In the genomic region with DNA sequence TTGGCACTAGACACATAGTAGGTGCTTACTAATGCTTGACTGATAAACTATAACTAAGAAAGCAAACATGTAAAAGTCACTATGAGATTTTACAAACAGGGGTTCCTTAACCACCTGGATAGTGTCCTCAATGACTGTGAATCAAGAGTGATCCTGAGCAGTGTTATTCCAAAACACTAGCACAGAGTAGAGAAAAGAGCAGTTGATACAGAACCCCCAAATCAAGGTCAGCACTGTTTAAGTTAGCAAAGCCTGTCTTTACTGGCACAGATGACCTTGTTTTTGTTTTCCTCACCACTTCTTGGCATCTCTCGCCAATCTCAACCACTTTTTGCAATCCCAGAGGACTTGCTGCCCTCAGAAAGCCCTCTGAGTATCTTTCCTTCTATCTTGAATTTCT, we compare ENCODE assay signal across 25 cellular contexts.
"Had no signal": no experiment of that assay in that cellular context is flagged by ENCODE, and none has a peak within 500 bp of the region (broad histone marks: within the 10 kb centered on the region; RNA-seq: fewer than 3 reads in every experiment).

No MANE protein-coding gene starts in this region.

- H3K27me3 Mint-ChIP-seq: activated naive CD8-positive, alpha-beta T cell treated with anti-CD3 and anti-CD28 coated beads for 36 hours; activated T-helper 17 cell treated with anti-CD3 and anti-CD28 coated beads, Interleukin-2, amount 50 U/mL, for 72 hours; brain had no signal

- DNase-seq: activated CD4-positive, alpha-beta T cell treated with anti-CD3 and anti-CD28 coated beads, Interleukin-2, amount 10 ng/mL, durations not matched to agents 24 days and 14 days; activated CD4-positive, alpha-beta T cell treated with anti-CD3 and anti-CD28 coated beads, Interleukin-2, amount 50 U/mL, for 4 hours; activated CD8-positive, alpha-beta T cell treated with anti-CD3 and anti-CD28 coated beads for 36 hours; activated effector memory CD4-positive, alpha-beta T cell treated with anti-CD3 and anti-CD28 coated beads, Interleukin-2, amount 50 U/mL, for 16 hours; activated naive CD4-positive, alpha-beta T cell; activated naive CD4-positive, alpha-beta T cell treated with anti-CD3 and anti-CD28 coated beads, Interleukin-2, amount 50 U/mL, for 16 hours; activated naive CD8-positive, alpha-beta T cell treated with anti-CD3 and anti-CD28 coated beads for 36 hours; activated T-cell treated with anti-CD3 and anti-CD28 coated beads, Interleukin-2, amount 50 U/mL, for 1 hour; activated T-cell treated with anti-CD3 and anti-CD28 coated beads, Interleukin-2, amount 50 U/mL, for 72 hours; NCI-H1105; NCI-H1417 treated with DMSO at 0.1 percent for 48 hours; NCI-H187 treated with DMSO at 0.1 percent for 48 hours; NCI-H2081; NCI-H2171 treated with DMSO at 0.1 percent for 48 hours; NCI-H2227 treated with DMSO at 0.1 percent for 48 hours; NCI-H446; NCI-H524; SHP77; SJCRH30 had no signal

- H3K4me1 ChIP-seq: SJCRH30 had no signal

- H3K36me3 ChIP-seq: SJCRH30 had no signal

- H3K27ac ChIP-seq: SJCRH30, SK-N-MC had no signal

- H3K9me3 ChIP-seq: SJCRH30 had no signal

- H3K27me3 ChIP-seq: SJCRH30 had no signal

- H3K4me3 Mint-ChIP-seq: activated CD4-positive, alpha-beta T cell treated with anti-CD3 and anti-CD28 coated beads, Interleukin-2, amount 10 ng/mL, durations not matched to agents 24 days and 14 days; activated CD8-positive, alpha-beta T cell treated with anti-CD3 and anti-CD28 coated beads for 36 hours; activated naive CD8-positive, alpha-beta T cell treated with anti-CD3 and anti-CD28 coated beads for 36 hours; activated T-cell treated with anti-CD3 and anti-CD28 coated beads, Interleukin-2, amount 50 U/mL, for 72 hours; activated T-helper 17 cell treated with anti-CD3 and anti-CD28 coated beads, Interleukin-2, amount 50 U/mL, for 72 hours; brain; T-helper 2 cell treated with Interferon-gamma antibody and Interleukin-4, amounts not matched to agents 5 μg/mL and 100 μg/mL, for 36 hours had no signal

- H3K27ac Mint-ChIP-seq: activated CD4-positive, alpha-beta T cell treated with anti-CD3 and anti-CD28 coated beads, Interleukin-2, amount 10 ng/mL, durations not matched to agents 24 days and 14 days; activated CD8-positive, alpha-beta T cell treated with anti-CD3 and anti-CD28 coated beads for 36 hours; activated naive CD8-positive, alpha-beta T cell treated with anti-CD3 and anti-CD28 coated beads for 36 hours; activated T-cell treated with anti-CD3 and anti-CD28 coated beads, Interleukin-2, amount 50 U/mL, for 72 hours; activated T-helper 17 cell treated with anti-CD3 and anti-CD28 coated beads, Interleukin-2, amount 50 U/mL, for 72 hours; brain; T-helper 2 cell treated with Interferon-gamma antibody and Interleukin-4, amounts not matched to agents 5 μg/mL and 100 μg/mL, for 36 hours had no signal

- ATAC-seq: activated CD8-positive, alpha-beta T cell treated with anti-CD3 and anti-CD28 coated beads for 36 hours; activated T-cell treated with anti-CD3 and anti-CD28 coated beads, Interleukin-2, amount 50 U/mL, for 72 hours; activated T-helper 17 cell treated with anti-CD3 and anti-CD28 coated beads, Interleukin-2, amount 50 U/mL, for 72 hours; K562; Panc1 had no signal

- H3K4me1 Mint-ChIP-seq: activated T-helper 17 cell treated with anti-CD3 and anti-CD28 coated beads, Interleukin-2, amount 50 U/mL, for 72 hours had no signal

- H3K4me3 ChIP-seq: K562, SJCRH30, SK-N-MC had no signal

- H3K9me3 Mint-ChIP-seq: activated CD4-positive, alpha-beta T cell treated with anti-CD3 and anti-CD28 coated beads, Interleukin-2, amount 10 ng/mL, durations not matched to agents 24 days and 14 days; activated CD8-positive, alpha-beta T cell treated with anti-CD3 and anti-CD28 coated beads for 36 hours; activated naive CD8-positive, alpha-beta T cell treated with anti-CD3 and anti-CD28 coated beads for 36 hours; activated T-cell treated with anti-CD3 and anti-CD28 coated beads, Interleukin-2, amount 50 U/mL, for 72 hours; activated T-helper 17 cell treated with anti-CD3 and anti-CD28 coated beads, Interleukin-2, amount 50 U/mL, for 72 hours; T-helper 2 cell treated with Interferon-gamma antibody and Interleukin-4, amounts not matched to agents 5 μg/mL and 100 μg/mL, for 36 hours had no signal
